In the genomic region with DNA sequence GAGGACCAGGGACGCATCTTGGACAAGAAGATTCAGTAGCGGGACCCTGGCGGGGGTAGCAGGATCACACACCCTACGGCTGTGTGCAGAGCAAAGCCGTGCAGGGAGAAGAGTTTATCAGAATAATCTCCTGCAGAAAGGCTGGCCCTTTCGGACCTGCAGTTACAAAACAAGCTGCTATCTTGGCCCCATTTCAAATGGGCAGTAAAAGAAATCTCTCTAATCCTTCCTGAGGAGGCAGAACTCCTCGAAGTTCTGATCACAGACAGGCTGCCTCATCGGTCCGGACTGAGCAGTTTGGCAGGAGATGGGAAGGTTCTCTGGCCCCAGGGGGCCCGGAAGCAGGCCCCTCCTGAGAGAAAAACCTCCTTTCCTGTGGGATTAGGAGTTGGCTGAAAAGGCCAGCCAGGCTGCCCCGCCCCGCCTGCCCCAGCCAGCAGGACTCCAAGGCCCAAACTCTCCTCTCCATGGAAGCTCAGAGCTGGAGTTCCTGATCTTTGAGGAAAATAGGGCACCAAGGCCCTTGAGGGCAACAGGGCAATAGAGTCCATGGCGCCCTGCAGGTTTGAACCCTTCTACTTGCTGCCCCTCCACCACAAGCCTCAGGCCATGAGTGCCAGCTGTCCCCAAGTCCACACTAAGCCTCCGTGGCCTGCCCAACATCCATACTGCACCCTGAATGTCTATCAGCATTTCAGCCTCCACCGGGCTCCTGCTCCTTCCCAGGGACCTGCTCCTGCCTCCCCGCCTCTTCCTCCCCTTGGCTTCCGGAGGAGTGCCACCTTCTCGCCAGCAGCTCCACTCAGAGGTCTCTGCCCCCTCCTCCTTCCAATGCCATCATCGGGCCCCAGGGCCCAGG, we compare ENCODE assay signal across 11 cellular contexts.
DNase-seq lines count a peak whose midpoint lies in the region; ATAC-seq and TF ChIP-seq lines count a peak whose summit lies in the region.
"Had no signal": no experiment of that assay in that cellular context is flagged by ENCODE, and none has a peak within 500 bp of the region (broad histone marks: within the 10 kb centered on the region; RNA-seq: fewer than 3 reads in every experiment).

No MANE protein-coding gene starts in this region.

- in situ Hi-C loops in GM23248 (cut with MboI), result no loop called here

- ATAC-seq in T-cell (replicated peaks in 1 of 4), result no peak
- ATAC-seq in sciatic nerve, result peak; percentile 59
- no peak for ATAC-seq in HG03342 (IDR thresholded peaks at IDR 0.05; ENCODE audit: unreplicated experiment)
- no peak for ATAC-seq in HG02852 (IDR thresholded peaks at IDR 0.05; ENCODE audit: unreplicated experiment)
- ATAC-seq in WTC11, result no peak

- H3K27ac ChIP-seq in GM23248, result no peak overlapping the region

- no peaks in the 10 kb centered on the region for H3K27me3 ChIP-seq in GM23248 (replicated peaks; ENCODE audit: insufficient read depth)

- DNase-seq in GM23248, result peak; percentile 64
- no peak for DNase-seq in T-cell
- peak; percentile 67 for DNase-seq in fibroblast of the conjunctiva (ENCODE audit: low read depth)
- no peak for DNase-seq in sciatic nerve (ENCODE audit: low spot score)
- DNase-seq in NCI-H345 (lab: John Stamatoyannopoulos, UW), result no peak
- no peak for DNase-seq in WTC11 (ENCODE audit: low spot score)
- DNase-seq: activated B cell treated with CpG ODN at 0.5 μM for 24 hours, NCI-H2029 treated with DMSO at 0.1 percent for 48 hours, occipital lobe had no signal

- H4K20me1 ChIP-seq in GM23248 (ENCODE audit: insufficient read depth), result no peaks in the 10 kb centered on the region

- TF ChIP-seq CTCF in WTC11 (IDR thresholded peaks at IDR 0.05), result no peak

- H3K9me3 ChIP-seq in GM23248 (ENCODE audit: low read depth), result no peaks in the 10 kb centered on the region

- H3K9me3 Mint-ChIP-seq in T-cell (no peaks in the 10 kb centered on the region), WTC11 (no peaks in the 10 kb centered on the region; the same call in 1 of the 2 replicates)
- H3K9me3 Mint-ChIP-seq: activated B cell treated with CpG ODN at 0.5 μM for 24 hours had no signal

- H2AFZ ChIP-seq in GM23248, result 0 out of 2 replicates have a peak overlapping the region, but pooled peaks have one; percentile 38

- H3K4me3 ChIP-seq in GM23248, result no peak overlapping the region

- peaks cover 25% of the 10 kb centered on the region for H3K4me1 ChIP-seq in GM23248 (ENCODE audit: insufficient read depth)

- H3K4me3 Mint-ChIP-seq in T-cell (no peak overlapping the region), WTC11 (no peak overlapping the region)
- H3K4me3 Mint-ChIP-seq: activated B cell treated with CpG ODN at 0.5 μM for 24 hours had no signal

- H3K36me3 ChIP-seq in GM23248 (ENCODE audit: low read depth), result no peaks in the 10 kb centered on the region

- H3K27me3 Mint-ChIP-seq in T-cell (no peaks in the 10 kb centered on the region), WTC11 (ENCODE audit: low read depth) (no peaks in the 10 kb centered on the region)
- H3K27me3 Mint-ChIP-seq: activated B cell treated with CpG ODN at 0.5 μM for 24 hours had no signal

- H3K9ac ChIP-seq in GM23248, result no peak overlapping the region

- H3K27ac Mint-ChIP-seq in T-cell (peak overlapping the region; percentile 66 to 67), WTC11 (no peak overlapping the region)
- H3K27ac Mint-ChIP-seq: activated B cell treated with CpG ODN at 0.5 μM for 24 hours had no signal

- intact Hi-C loops in sciatic nerve (cut with DNase I), result no loop called here

- no peaks in the 10 kb centered on the region; the same call in 1 of the 2 replicates for H3F3A ChIP-seq in GM23248 (ENCODE audit: insufficient read depth)

- H3K79me2 ChIP-seq in GM23248 (ENCODE audit: insufficient read depth), result no peaks in the 10 kb centered on the region

- 58 to 62% methylated on average over 18 to 19 of the region's 19 CpGs for WGBS in GM23248 (ENCODE audit: low coverage in 1 of 2, low lambda C conversion rate in 2 of 2, missing lambda C conversion rate in 2 of 2), 2 experiments

- POLR2A ChIA-PET in T-cell (lab: Charles Lee), result interaction anchor here in 1 of 2 donors (0.6 kb wide), 1 partner anchor 1369 kb away, joined by 3 read pairs; no protein-coding TSS in a partner anchor
- POLR2A ChIA-PET in WTC11 (lab: Charles Lee), result no interaction called here

- no peaks in the 10 kb centered on the region for H3K9me2 ChIP-seq in GM23248 (ENCODE audit: insufficient read depth)

- H3K36me3 Mint-ChIP-seq in T-cell (peaks cover 64% of the 10 kb centered on the region), WTC11 (peaks cover 5% of the 10 kb centered on the region; the same call in 1 of the 2 replicates)

- CTCF ChIA-PET in T-cell (lab: Charles Lee) (interaction anchor here in 1 of 2 donors (0.7 kb wide), 1 partner anchor 29 kb away, joined by 3 read pairs; no protein-coding TSS in a partner anchor), WTC11 (lab: Charles Lee) (interaction anchor here (0.5 to 1.3 kb wide), 3 partner anchors 12 to 66 kb away, joined by 3 to 6 read pairs (median 3); no protein-coding TSS in a partner anchor)

- peaks cover 15 to 28% (median 26%) of the 10 kb centered on the region in 3 donors for H3K4me1 Mint-ChIP-seq in T-cell
- peaks cover 31% of the 10 kb centered on the region for H3K4me1 Mint-ChIP-seq in WTC11

- H3K4me2 ChIP-seq in GM23248 (ENCODE audit: unreplicated experiment), result peak overlapping the region; percentile 20

TF ChIP-seq in WTC11, 78 proteins besides CTCF, POLR2A, EP300 and RAD21:
- TF ChIP-seq SMAD3 (CRISPR knock-in tag; IDR thresholded peaks at IDR 0.05; ENCODE audit: borderline replicate concordance) (no peak), ZNF263 (CRISPR knock-in tag; IDR thresholded peaks at IDR 0.05; ENCODE audit: low read depth) (no peak), ZNF423 (CRISPR knock-in tag; IDR thresholded peaks at IDR 0.05) (no peak), SOX15 (CRISPR knock-in tag; IDR thresholded peaks at IDR 0.05) (no peak), SMAD4 (CRISPR knock-in tag; IDR thresholded peaks at IDR 0.05) (no peak), ZBTB21 (CRISPR knock-in tag; IDR thresholded peaks at IDR 0.05; ENCODE audit: borderline replicate concordance) (no peak), TEAD1 (CRISPR knock-in tag; IDR thresholded peaks at IDR 0.05) (no peak), ZNF219 (CRISPR knock-in tag; IDR thresholded peaks at IDR 0.05; ENCODE audit: borderline replicate concordance) (no peak), NFYB (CRISPR knock-in tag; conservative IDR thresholded peaks at IDR 0.05; ENCODE audit: low read depth) (no peak), RELA (CRISPR knock-in tag; IDR thresholded peaks at IDR 0.05; ENCODE audit: borderline replicate concordance) (no peak), ESRRA (CRISPR knock-in tag; IDR thresholded peaks at IDR 0.05; ENCODE audit: borderline replicate concordance) (no peak)
- TF ChIP-seq, protein P1, sequence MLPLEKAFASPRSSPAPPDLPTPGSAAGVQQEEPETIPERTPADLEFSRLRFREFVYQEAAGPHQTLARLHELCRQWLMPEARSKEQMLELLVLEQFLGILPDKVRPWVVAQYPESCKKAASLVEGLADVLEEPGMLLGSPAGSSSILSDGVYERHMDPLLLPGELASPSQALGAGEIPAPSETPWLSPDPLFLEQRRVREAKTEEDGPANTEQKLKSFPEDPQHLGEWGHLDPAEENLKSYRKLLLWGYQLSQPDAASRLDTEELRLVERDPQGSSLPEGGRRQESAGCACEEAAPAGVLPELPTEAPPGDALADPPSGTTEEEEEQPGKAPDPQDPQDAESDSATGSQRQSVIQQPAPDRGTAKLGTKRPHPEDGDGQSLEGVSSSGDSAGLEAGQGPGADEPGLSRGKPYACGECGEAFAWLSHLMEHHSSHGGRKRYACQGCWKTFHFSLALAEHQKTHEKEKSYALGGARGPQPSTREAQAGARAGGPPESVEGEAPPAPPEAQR (CRISPR knock-in tag; IDR thresholded peaks at IDR 0.05), result no peak
- TF ChIP-seq, protein P2, sequence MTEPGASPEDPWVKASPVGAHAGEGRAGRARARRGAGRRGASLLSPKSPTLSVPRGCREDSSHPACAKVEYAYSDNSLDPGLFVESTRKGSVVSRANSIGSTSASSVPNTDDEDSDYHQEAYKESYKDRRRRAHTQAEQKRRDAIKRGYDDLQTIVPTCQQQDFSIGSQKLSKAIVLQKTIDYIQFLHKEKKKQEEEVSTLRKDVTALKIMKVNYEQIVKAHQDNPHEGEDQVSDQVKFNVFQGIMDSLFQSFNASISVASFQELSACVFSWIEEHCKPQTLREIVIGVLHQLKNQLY (CRISPR knock-in tag; IDR thresholded peaks at IDR 0.05), result no peak
- TF ChIP-seq, protein P3, sequence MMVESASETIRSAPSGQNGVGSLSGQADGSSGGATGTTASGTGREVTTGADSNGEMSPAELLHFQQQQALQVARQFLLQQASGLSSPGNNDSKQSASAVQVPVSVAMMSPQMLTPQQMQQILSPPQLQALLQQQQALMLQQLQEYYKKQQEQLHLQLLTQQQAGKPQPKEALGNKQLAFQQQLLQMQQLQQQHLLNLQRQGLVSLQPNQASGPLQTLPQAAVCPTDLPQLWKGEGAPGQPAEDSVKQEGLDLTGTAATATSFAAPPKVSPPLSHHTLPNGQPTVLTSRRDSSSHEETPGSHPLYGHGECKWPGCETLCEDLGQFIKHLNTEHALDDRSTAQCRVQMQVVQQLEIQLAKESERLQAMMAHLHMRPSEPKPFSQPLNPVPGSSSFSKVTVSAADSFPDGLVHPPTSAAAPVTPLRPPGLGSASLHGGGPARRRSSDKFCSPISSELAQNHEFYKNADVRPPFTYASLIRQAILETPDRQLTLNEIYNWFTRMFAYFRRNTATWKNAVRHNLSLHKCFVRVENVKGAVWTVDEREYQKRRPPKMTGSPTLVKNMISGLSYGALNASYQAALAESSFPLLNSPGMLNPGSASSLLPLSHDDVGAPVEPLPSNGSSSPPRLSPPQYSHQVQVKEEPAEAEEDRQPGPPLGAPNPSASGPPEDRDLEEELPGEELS (CRISPR knock-in tag; IDR thresholded peaks at IDR 0.05), result no peak
- TF ChIP-seq, protein P4, sequence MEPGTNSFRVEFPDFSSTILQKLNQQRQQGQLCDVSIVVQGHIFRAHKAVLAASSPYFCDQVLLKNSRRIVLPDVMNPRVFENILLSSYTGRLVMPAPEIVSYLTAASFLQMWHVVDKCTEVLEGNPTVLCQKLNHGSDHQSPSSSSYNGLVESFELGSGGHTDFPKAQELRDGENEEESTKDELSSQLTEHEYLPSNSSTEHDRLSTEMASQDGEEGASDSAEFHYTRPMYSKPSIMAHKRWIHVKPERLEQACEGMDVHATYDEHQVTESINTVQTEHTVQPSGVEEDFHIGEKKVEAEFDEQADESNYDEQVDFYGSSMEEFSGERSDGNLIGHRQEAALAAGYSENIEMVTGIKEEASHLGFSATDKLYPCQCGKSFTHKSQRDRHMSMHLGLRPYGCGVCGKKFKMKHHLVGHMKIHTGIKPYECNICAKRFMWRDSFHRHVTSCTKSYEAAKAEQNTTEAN (CRISPR knock-in tag; IDR thresholded peaks at IDR 0.05), result no peak

Comparison
In these comparisons a context has a peak if more than half of its experiments do, and no peak if none do; other contexts are left out.
1. DNase-seq: peak in GM23248 (single experiment) and fibroblast of the conjunctiva (single experiment); none in T-cell (0 of 34), sciatic nerve (single experiment), NCI-H345 (single experiment) and WTC11 (single experiment).